9 cellular contexts compared by ENCODE assay signal in genomic region chr6:167485186-167485978, GRCh38.
DNase-seq lines count a peak whose midpoint lies in the region; ATAC-seq and TF ChIP-seq lines count a peak whose summit lies in the region.
"Had no signal": no experiment of that assay in that cellular context is flagged by ENCODE, and none has a peak within 500 bp of the region (broad histone marks: within the 10 kb centered on the region; RNA-seq: fewer than 3 reads in every experiment).

No MANE protein-coding gene starts in this region.

- 81% methylated on average over 16 of the region's 16 CpGs for WGBS in thyroid gland, 2 donors

- no peaks in the 10 kb centered on the region for H3K36me3 ChIP-seq in thyroid gland
- H3K36me3 ChIP-seq in effector memory CD4-positive, alpha-beta T cell (ENCODE audit: control insufficient read depth, insufficient read depth, low read length): no peaks in the 10 kb centered on the region
- H3K36me3 ChIP-seq: SJSA1 had no signal

- TF ChIP-seq CTCF in thyroid gland (IDR thresholded peaks at IDR 0.05): peak in 4 of 6 experiments; percentile 35 to 62 (median 56)

- DNase-seq in NCI-H524 (lab: John Stamatoyannopoulos, UW) (peak; percentile 8 to 62), NCI-H524 treated with DMSO at 0.1 percent for 48 hours (lab: John Stamatoyannopoulos, UW) (no peak), cerebellar cortex (ENCODE audit: low spot score) (peak; percentile 26), kidney tubule cell (ENCODE audit: low spot score) (peak; percentile 28), thyroid gland (peak; percentile 15 to 16)
- no peak for DNase-seq in effector memory CD4-positive, alpha-beta T cell
- DNase-seq in stimulated activated naive CD8-positive, alpha-beta T cell treated with anti-CD3 and anti-CD28 coated beads, Interleukin-15, amount 100 ng/mL, for 72 hours: no peak

- intact Hi-C loops in thyroid gland (cut with DNase I): loop anchor here (5.0 kb wide), 1 partner anchor 412 kb away; no protein-coding TSS in a partner anchor

- peak overlapping the region in 1 of 2 donors; percentile 10 for H3K27ac Mint-ChIP-seq in stimulated activated naive CD8-positive, alpha-beta T cell treated with anti-CD3 and anti-CD28 coated beads, Interleukin-15, amount 100 ng/mL, for 72 hours

- H3K4me1 ChIP-seq in thyroid gland: no peaks in the 10 kb centered on the region
- no peaks in the 10 kb centered on the region for H3K4me1 ChIP-seq in effector memory CD4-positive, alpha-beta T cell (ENCODE audit: control insufficient read depth, insufficient read depth, low read length, poor library complexity, severe bottlenecking)
- H3K4me1 ChIP-seq: SJSA1 had no signal

- H3K9me3 Mint-ChIP-seq in stimulated activated naive CD8-positive, alpha-beta T cell treated with anti-CD3 and anti-CD28 coated beads, Interleukin-15, amount 100 ng/mL, for 72 hours: no peaks in the 10 kb centered on the region

- no peak for TF ChIP-seq POLR2A in thyroid gland (IDR thresholded peaks at IDR 0.05)

- H3K27ac ChIP-seq in thyroid gland: no peak overlapping the region
- H3K27ac ChIP-seq in effector memory CD4-positive, alpha-beta T cell (ENCODE audit: insufficient read depth, low read length, poor library complexity, severe bottlenecking): no peak overlapping the region
- H3K27ac ChIP-seq: SJSA1 had no signal

- ATAC-seq in GM19397 (IDR thresholded peaks at IDR 0.05; ENCODE audit: unreplicated experiment): no peak
- no peak for ATAC-seq in stimulated activated naive CD8-positive, alpha-beta T cell treated with anti-CD3 and anti-CD28 coated beads, Interleukin-15, amount 100 ng/mL, for 72 hours

- H3K27me3 Mint-ChIP-seq in stimulated activated naive CD8-positive, alpha-beta T cell treated with anti-CD3 and anti-CD28 coated beads, Interleukin-15, amount 100 ng/mL, for 72 hours: peaks cover 48% of the 10 kb centered on the region

- no peaks in the 10 kb centered on the region for H3K9me3 ChIP-seq in thyroid gland
- no peaks in the 10 kb centered on the region for H3K9me3 ChIP-seq in effector memory CD4-positive, alpha-beta T cell (ENCODE audit: control insufficient read depth, low read length)
- H3K9me3 ChIP-seq: SJSA1 had no signal

- H3K4me1 Mint-ChIP-seq in stimulated activated naive CD8-positive, alpha-beta T cell treated with anti-CD3 and anti-CD28 coated beads, Interleukin-15, amount 100 ng/mL, for 72 hours: peaks cover 9% of the 10 kb centered on the region

- H3K27me3 ChIP-seq in thyroid gland: no peaks in the 10 kb centered on the region
- H3K27me3 ChIP-seq in effector memory CD4-positive, alpha-beta T cell (replicated peaks; ENCODE audit: control insufficient read depth, insufficient read depth, low read length, poor library complexity, severe bottlenecking): no peaks in the 10 kb centered on the region
- H3K27me3 ChIP-seq: SJSA1 had no signal

- no peak overlapping the region for H3K4me3 ChIP-seq in thyroid gland (replicated peaks in 1 of 3)
- no peak overlapping the region for H3K4me3 ChIP-seq in effector memory CD4-positive, alpha-beta T cell (ENCODE audit: insufficient read depth, low read depth, low read length, poor library complexity, severe bottlenecking)
- H3K4me3 ChIP-seq: SJSA1 had no signal

- H3K4me3 Mint-ChIP-seq in stimulated activated naive CD8-positive, alpha-beta T cell treated with anti-CD3 and anti-CD28 coated beads, Interleukin-15, amount 100 ng/mL, for 72 hours: no peak overlapping the region

Comparison
In these comparisons a context has a peak if more than half of its experiments do, and no peak if none do; other contexts are left out.
1. DNase-seq: peak in NCI-H524 (2 of 2), cerebellar cortex (single experiment), kidney tubule cell (single experiment) and thyroid gland (2 of 2); none in NCI-H524 treated with DMSO at 0.1 percent for 48 hours (single experiment), effector memory CD4-positive, alpha-beta T cell (0 of 3) and stimulated activated naive CD8-positive, alpha-beta T cell treated with anti-CD3 and anti-CD28 coated beads, Interleukin-15, amount 100 ng/mL, for 72 hours (0 of 2).